Comparison of ENCODE assay signal across 21 cellular contexts in genomic region chr9:70011366-70011765, GRCh38. TPM values are rescaled to one million over a fixed set of nuclear protein-coding genes. Genes with fewer than 3 reads are reported as not detected.
DNase-seq lines count a peak whose midpoint lies in the region; ATAC-seq, FAIRE-seq and TF ChIP-seq lines count a peak whose summit lies in the region.
"Had no signal": no experiment of that assay in that cellular context is flagged by ENCODE, and none has a peak within 500 bp of the region (broad histone marks: within the 10 kb centered on the region; RNA-seq: fewer than 3 reads in every experiment).

No MANE protein-coding gene starts in this region.

- H3K36me3 ChIP-seq in Loucy (ENCODE audit: insufficient read depth, low read length) (no peaks in the 10 kb centered on the region), keratinocyte (ENCODE audit: control insufficient read depth in 2 of 2, extremely low read depth in 1 of 2, insufficient read depth in 2 of 2, low read length in 2 of 2) (no peaks in the 10 kb centered on the region), testis (ENCODE audit: low read depth, missing control alignments) (no peaks in the 10 kb centered on the region)
- H3K36me3 ChIP-seq: BE2C had no signal

- DNase-seq in DMS53 (lab: John Stamatoyannopoulos, UW) (peak; percentile 5), DMS53 treated with DMSO at 0.1 percent for 48 hours (lab: John Stamatoyannopoulos, UW; ENCODE audit: unreplicated experiment) (no peak), keratinocyte (ENCODE audit: low read depth, low spot score) (no peak), testis (no peak)
- no peak for DNase-seq in stimulated activated naive CD8-positive, alpha-beta T cell treated with anti-CD3 and anti-CD28 coated beads, Interleukin-15, Interleukin-2, amounts not matched to agents 100 U/mL and 50 U/mL, for 24 hours
- DNase-seq in activated T-cell treated with anti-CD3 and anti-CD28 coated beads, Interleukin-2, amount 50 U/mL, for 4 hours: no peak
- DNase-seq: BE2C; CD4-positive, alpha-beta T cell; DND-41; H9; NCI-H146; NCI-H2081; NCI-H748 treated with DMSO at 0.1 percent for 48 hours; Right ventricle myocardium superior; T-cell had no signal

- dilution Hi-C loops in keratinocyte (cut with MboI; ENCODE audit: extremely low pct_ligation_motif_present, low sequenced_read_pairs): no loop called here

- intact Hi-C loops in testis (cut with DNase I; ENCODE audit: low total_unique reads): no loop called here

- no peaks in the 10 kb centered on the region for H3K4me1 Mint-ChIP-seq in activated T-cell treated with anti-CD3 and anti-CD28 coated beads, Interleukin-2, amount 50 U/mL, for 4 hours (ENCODE audit: low read depth)
- H3K4me1 Mint-ChIP-seq: IgD-negative memory B cell, T-cell had no signal

- no peaks in the 10 kb centered on the region for H3K9me1 ChIP-seq in keratinocyte (ENCODE audit: control insufficient read depth, extremely low read depth, insufficient read depth, low read length)

- no peaks in the 10 kb centered on the region for H3K9me3 ChIP-seq in Loucy (ENCODE audit: insufficient read depth, low read depth, low read length)
- H3K9me3 ChIP-seq in keratinocyte (ENCODE audit: control insufficient read depth, low read depth, low read length): no peaks in the 10 kb centered on the region
- no peaks in the 10 kb centered on the region for H3K9me3 ChIP-seq in testis
- H3K9me3 ChIP-seq: BE2C had no signal

- H3K36me3 Mint-ChIP-seq in activated T-cell treated with anti-CD3 and anti-CD28 coated beads, Interleukin-2, amount 50 U/mL, for 4 hours (ENCODE audit: insufficient read depth): no peaks in the 10 kb centered on the region
- H3K36me3 Mint-ChIP-seq: IgD-negative memory B cell, T-cell had no signal

- H3K27me3 ChIP-seq in Loucy (ENCODE audit: insufficient read depth, low read length, poor library complexity, severe bottlenecking): no peaks in the 10 kb centered on the region
- no peaks in the 10 kb centered on the region for H3K27me3 ChIP-seq in keratinocyte (ENCODE audit: control insufficient read depth, extremely low read depth, insufficient read depth, low read length)
- no peaks in the 10 kb centered on the region for H3K27me3 ChIP-seq in testis
- H3K27me3 ChIP-seq: BE2C had no signal

- H3K9ac ChIP-seq in Loucy (ENCODE audit: low read depth, low read length, poor library complexity, severe bottlenecking) (no peak overlapping the region), keratinocyte (ENCODE audit: control insufficient read depth, extremely low read depth, insufficient read depth, low read length) (no peak overlapping the region)

- H3K27ac ChIP-seq in keratinocyte (ENCODE audit: control insufficient read depth, insufficient read depth, low read length) (no peak overlapping the region), testis (peak overlapping the region; percentile 20 to 68)
- H3K27ac ChIP-seq: 22Rv1, SK-N-MC had no signal

- H4K20me1 ChIP-seq in Loucy (ENCODE audit: insufficient read depth, low read length, poor library complexity, severe bottlenecking) (no peaks in the 10 kb centered on the region), keratinocyte (ENCODE audit: control insufficient read depth, extremely low read depth, insufficient read depth, low read length) (no peaks in the 10 kb centered on the region)

- TF ChIP-seq POLR2A in testis (IDR thresholded peaks at IDR 0.05): no peak

- FAIRE-seq in keratinocyte (lab: Jason Lieb, UNC): peak; percentile 41

- H3K4me3 ChIP-seq in Loucy (ENCODE audit: low read length, poor library complexity, severe bottlenecking) (no peak overlapping the region), keratinocyte (ENCODE audit: control insufficient read depth in 2 of 3, extremely low read depth in 1 of 3, insufficient read depth in 2 of 3, low read depth in 1 of 3, low read length in 3 of 3) (no peak overlapping the region), testis (no peak overlapping the region)
- H3K4me3 ChIP-seq: SK-N-MC had no signal

- H3K4me2 ChIP-seq in Loucy (ENCODE audit: low read depth, low read length, poor library complexity, severe bottlenecking): no peak overlapping the region
- no peak overlapping the region for H3K4me2 ChIP-seq in keratinocyte (ENCODE audit: control insufficient read depth, extremely low read depth, insufficient read depth, low read depth, low read length)

- H2AFZ ChIP-seq in Loucy (ENCODE audit: low read length) (0 out of 2 replicates have a peak overlapping the region, but pooled peaks have one; percentile 43), keratinocyte (ENCODE audit: control insufficient read depth, low read length) (no peak overlapping the region)

- H3K79me2 ChIP-seq in Loucy (ENCODE audit: insufficient read depth, low read length) (no peaks in the 10 kb centered on the region), keratinocyte (ENCODE audit: control insufficient read depth, insufficient read depth, low read length) (no peaks in the 10 kb centered on the region)

- no peaks in the 10 kb centered on the region for H3K9me2 ChIP-seq in Loucy (replicated peaks; ENCODE audit: low read depth, low read length)

- H3K27me3 Mint-ChIP-seq in activated T-cell treated with anti-CD3 and anti-CD28 coated beads, Interleukin-2, amount 50 U/mL, for 4 hours (ENCODE audit: low read depth): peaks cover 4% of the 10 kb centered on the region

- H3F3A ChIP-seq in Loucy (ENCODE audit: low read depth): no peaks in the 10 kb centered on the region

- TF ChIP-seq CTCF in Loucy (conservative IDR thresholded peaks at IDR 0.05; ENCODE audit: low read length) (no peak), keratinocyte (optimal IDR thresholded peaks at IDR 0.05 in 1 of 3, IDR thresholded peaks at IDR 0.05 in 1 of 3, conservative IDR thresholded peaks at IDR 0.05 in 1 of 3; ENCODE audit: extremely low read depth in 1 of 3, insufficient read depth in 2 of 3, low read length in 3 of 3) (no peak), testis (IDR thresholded peaks at IDR 0.05) (no peak)

- no peak overlapping the region for H3K4me3 Mint-ChIP-seq in activated T-cell treated with anti-CD3 and anti-CD28 coated beads, Interleukin-2, amount 50 U/mL, for 4 hours
- H3K4me3 Mint-ChIP-seq: CD4-positive, alpha-beta T cell; H9; IgD-negative memory B cell; T-cell had no signal

- H3K9me3 Mint-ChIP-seq in activated T-cell treated with anti-CD3 and anti-CD28 coated beads, Interleukin-2, amount 50 U/mL, for 4 hours: no peaks in the 10 kb centered on the region
- H3K9me3 Mint-ChIP-seq: CD4-positive, alpha-beta T cell; H9; IgD-negative memory B cell; T-cell had no signal

- WGBS in testis, 2 donors: 78 to 97% methylated on average over 1 of the region's 1 CpG

- no peak for ATAC-seq in stimulated activated naive CD8-positive, alpha-beta T cell treated with anti-CD3 and anti-CD28 coated beads, Interleukin-15, Interleukin-2, amounts not matched to agents 100 U/mL and 50 U/mL, for 24 hours
- no peak for ATAC-seq in activated T-cell treated with anti-CD3 and anti-CD28 coated beads, Interleukin-2, amount 50 U/mL, for 4 hours
- ATAC-seq in HG03025 (IDR thresholded peaks at IDR 0.05; ENCODE audit: low FRiP score, unreplicated experiment): no peak
- ATAC-seq: T-cell had no signal

- H3K4me1 ChIP-seq in Loucy (ENCODE audit: insufficient read depth, low read length, poor library complexity, severe bottlenecking) (peaks cover 7% of the 10 kb centered on the region), keratinocyte (ENCODE audit: control insufficient read depth, extremely low read depth, insufficient read depth, low read length) (peaks cover 12% of the 10 kb centered on the region), testis (peaks cover 3% of the 10 kb centered on the region)
- H3K4me1 ChIP-seq: BE2C had no signal

RNA-seq across cellular contexts. Expression of gene MAMDC2, which starts 32.3 kb away (rescaled TPM):
- polyA plus RNA-seq in keratinocyte (1.3 to 8.2 TPM (median 4.2 TPM) in 3 replicates), testis (ENCODE audit: insufficient read depth, low read depth, low replicate concordance) (15.1 TPM)
- 0.21 TPM for polyA plus RNA-seq in keratinocyte (2011; ENCODE audit: low read depth)
- polyA plus RNA-seq in keratinocyte (2011; cell fraction: cytosol; rRNA removed): 0.83 and 1.1 TPM in 2 replicates
- 3.7 and 4.0 TPM in 2 replicates for polyA plus RNA-seq in keratinocyte (2011; cell fraction: nucleus; rRNA removed)
- 0.31 and 6.7 TPM in 2 replicates for polyA plus RNA-seq in keratinocyte (2012; ENCODE audit: low replicate concordance)
- 2.0 to 4.7 TPM (median 4.4 TPM) in 3 replicates for polyA minus RNA-seq in keratinocyte
- 1.5 TPM for polyA minus RNA-seq in keratinocyte (2011; cell fraction: cytosol; rRNA and poly(A)+ RNA removed)
- 3.3 and 4.8 TPM in 2 replicates for polyA minus RNA-seq in keratinocyte (2011; cell fraction: nucleus; rRNA and poly(A)+ RNA removed)
- total RNA-seq in testis: 10 to 100 TPM; 13.7 to 28.3 TPM
- not detected for total RNA-seq in activated T-cell treated with anti-CD3 and anti-CD28 coated beads, Interleukin-2, amount 50 U/mL, for 4 hours
- total RNA-seq: NCI-H460 had no signal
- polyA plus RNA-seq: IgD-negative memory B cell had no signal

Comparison
In these comparisons a context has a peak if more than half of its experiments do, and no peak if none do; other contexts are left out.
1. RNA of gene MAMDC2, which starts 32.3 kb away (total RNA-seq): 13.7 to 28.3 TPM in testis; not detected in activated T-cell treated with anti-CD3 and anti-CD28 coated beads, Interleukin-2, amount 50 U/mL, for 4 hours; every median in the first group is over 10 times any median in the second.